In the genomic region with DNA sequence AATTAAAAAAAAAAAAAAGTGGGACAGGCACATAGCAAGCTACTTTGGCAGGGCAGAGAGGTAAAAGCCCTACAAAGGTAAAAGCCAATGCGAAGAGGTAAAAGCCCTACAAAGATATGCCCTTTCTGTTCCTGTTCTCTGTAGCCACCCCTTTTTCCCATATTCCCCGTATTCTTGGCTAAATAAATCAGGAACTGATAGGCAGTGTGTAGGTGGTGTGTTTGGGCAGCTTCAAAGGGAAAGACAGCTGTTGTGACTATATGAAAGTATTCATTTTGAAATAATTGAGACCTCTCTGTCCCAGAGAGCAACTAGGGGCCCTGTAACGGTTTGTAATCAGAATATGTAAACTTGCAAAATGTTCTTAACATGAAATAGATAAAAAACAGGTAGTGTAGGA, we compare ENCODE assay signal across 1 cellular context.
TF ChIP-seq lines count a peak whose summit lies in the region.

No MANE protein-coding gene starts in this region.

TF ChIP-seq in GM12878, 131 proteins besides CTCF, POLR2A, EP300 and RAD21:
- TF ChIP-seq ASH2L (IDR thresholded peaks at IDR 0.05; ENCODE audit: borderline replicate concordance, low read depth) (no peak), IKZF2 (IDR thresholded peaks at IDR 0.05) (peak; percentile 46 to 47; a peak in 2 of 4 replicates), ZZZ3 (IDR thresholded peaks at IDR 0.05; ENCODE audit: control insufficient read depth, insufficient read length, low read depth) (no peak), BCL3 (IDR thresholded peaks at IDR 0.05; ENCODE audit: borderline replicate concordance, insufficient read depth, low read depth, low read length, poor library complexity, severe bottlenecking) (no peak), EED (IDR thresholded peaks at IDR 0.05; ENCODE audit: low read depth) (peak; percentile 45; the same call in 1 of the 2 replicates), SUPT20H (IDR thresholded peaks at IDR 0.05; ENCODE audit: borderline replicate concordance, control insufficient read depth, low read depth, low read length) (no peak), SRF (IDR thresholded peaks at IDR 0.05; ENCODE audit: low read depth in 2 of 2, low read length in 2 of 2) (no peak), IKZF1 (conservative IDR thresholded peaks at IDR 0.05) (0 out of 2 replicates have a peak, but pooled peaks have one; percentile 32), JUND (IDR thresholded peaks at IDR 0.05; ENCODE audit: low read depth, low read length) (no peak), POLR2AphosphoS5 (IDR thresholded peaks at IDR 0.05; ENCODE audit: low read length) (no peak), PML (IDR thresholded peaks at IDR 0.05; ENCODE audit: low read length) (no peak), BRCA1 (IDR thresholded peaks at IDR 0.05; ENCODE audit: low read depth, low read length) (no peak), ZNF24 (IDR thresholded peaks at IDR 0.05) (no peak), RFX5 (IDR thresholded peaks at IDR 0.05; ENCODE audit: low read depth, low read length) (no peak), HDAC2 (IDR thresholded peaks at IDR 0.05) (no peak), MEF2B (IDR thresholded peaks at IDR 0.05; ENCODE audit: partially characterized antibody, poor library complexity, severe bottlenecking) (no peak), RUNX3 (IDR thresholded peaks at IDR 0.05; ENCODE audit: low read length) (0 out of 2 replicates have a peak, but pooled peaks have one; percentile 25), POU2F2 (IDR thresholded peaks at IDR 0.05; ENCODE audit: borderline replicate concordance, low read depth, low read length) (no peak), CREB1 (IDR thresholded peaks at IDR 0.05; ENCODE audit: low read depth) (no peak), TARDBP (IDR thresholded peaks at IDR 0.05; ENCODE audit: borderline replicate concordance) (no peak), FOXM1 (IDR thresholded peaks at IDR 0.05; ENCODE audit: low read depth, low read length) (0 out of 2 replicates have a peak, but pooled peaks have one; percentile 15), SPI1 (IDR thresholded peaks at IDR 0.05; ENCODE audit: borderline replicate concordance, insufficient read depth, low read depth, low read length) (peak; percentile 23; the same call in 1 of the 2 replicates), TBL1XR1 (IDR thresholded peaks at IDR 0.05; ENCODE audit: low read depth, low read length) (no peak), ESRRA (IDR thresholded peaks at IDR 0.05; ENCODE audit: low read length) (no peak)
- TF ChIP-seq, protein P1, sequence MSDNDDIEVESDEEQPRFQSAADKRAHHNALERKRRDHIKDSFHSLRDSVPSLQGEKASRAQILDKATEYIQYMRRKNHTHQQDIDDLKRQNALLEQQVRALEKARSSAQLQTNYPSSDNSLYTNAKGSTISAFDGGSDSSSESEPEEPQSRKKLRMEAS (IDR thresholded peaks at IDR 0.05; ENCODE audit: low read depth, low read length) = no peak
- TF ChIP-seq, protein P2, sequence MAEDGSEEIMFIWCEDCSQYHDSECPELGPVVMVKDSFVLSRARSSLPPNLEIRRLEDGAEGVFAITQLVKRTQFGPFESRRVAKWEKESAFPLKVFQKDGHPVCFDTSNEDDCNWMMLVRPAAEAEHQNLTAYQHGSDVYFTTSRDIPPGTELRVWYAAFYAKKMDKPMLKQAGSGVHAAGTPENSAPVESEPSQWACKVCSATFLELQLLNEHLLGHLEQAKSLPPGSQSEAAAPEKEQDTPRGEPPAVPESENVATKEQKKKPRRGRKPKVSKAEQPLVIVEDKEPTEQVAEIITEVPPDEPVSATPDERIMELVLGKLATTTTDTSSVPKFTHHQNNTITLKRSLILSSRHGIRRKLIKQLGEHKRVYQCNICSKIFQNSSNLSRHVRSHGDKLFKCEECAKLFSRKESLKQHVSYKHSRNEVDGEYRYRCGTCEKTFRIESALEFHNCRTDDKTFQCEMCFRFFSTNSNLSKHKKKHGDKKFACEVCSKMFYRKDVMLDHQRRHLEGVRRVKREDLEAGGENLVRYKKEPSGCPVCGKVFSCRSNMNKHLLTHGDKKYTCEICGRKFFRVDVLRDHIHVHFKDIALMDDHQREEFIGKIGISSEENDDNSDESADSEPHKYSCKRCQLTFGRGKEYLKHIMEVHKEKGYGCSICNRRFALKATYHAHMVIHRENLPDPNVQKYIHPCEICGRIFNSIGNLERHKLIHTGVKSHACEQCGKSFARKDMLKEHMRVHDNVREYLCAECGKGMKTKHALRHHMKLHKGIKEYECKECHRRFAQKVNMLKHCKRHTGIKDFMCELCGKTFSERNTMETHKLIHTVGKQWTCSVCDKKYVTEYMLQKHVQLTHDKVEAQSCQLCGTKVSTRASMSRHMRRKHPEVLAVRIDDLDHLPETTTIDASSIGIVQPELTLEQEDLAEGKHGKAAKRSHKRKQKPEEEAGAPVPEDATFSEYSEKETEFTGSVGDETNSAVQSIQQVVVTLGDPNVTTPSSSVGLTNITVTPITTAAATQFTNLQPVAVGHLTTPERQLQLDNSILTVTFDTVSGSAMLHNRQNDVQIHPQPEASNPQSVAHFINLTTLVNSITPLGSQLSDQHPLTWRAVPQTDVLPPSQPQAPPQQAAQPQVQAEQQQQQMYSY (CRISPR knock-in tag; IDR thresholded peaks at IDR 0.05) = no peak
